19 cellular contexts compared by ENCODE assay signal in genomic region chr16:75387951-75388350, GRCh38. TPM values are rescaled to one million over a fixed set of nuclear protein-coding genes. Genes with fewer than 3 reads are reported as not detected.
DNase-seq lines count a peak whose midpoint lies in the region; ATAC-seq, FAIRE-seq and TF ChIP-seq lines count a peak whose summit lies in the region.
"Had no signal": no experiment of that assay in that cellular context is flagged by ENCODE, and none has a peak within 500 bp of the region (broad histone marks: within the 10 kb centered on the region; RNA-seq: fewer than 3 reads in every experiment).

No MANE protein-coding gene starts in this region.

- BruUV-seq in K562 (replicated peaks; lab: Mats Ljungman, UMichigan): no TSS peak

- no peak for TF ChIP-seq EP300 in K562 (IDR thresholded peaks at IDR 0.05; ENCODE audit: low read length)

- H4K20me1 ChIP-seq in K562 (replicated peaks; ENCODE audit: control insufficient read depth, insufficient read depth, low read length) (no peaks in the 10 kb centered on the region), hepatocyte (ENCODE audit: insufficient read depth, poor library complexity, severe bottlenecking) (no peaks in the 10 kb centered on the region)

- POLR2A ChIA-PET in K562 (lab: Yijun Ruan, JAX): no interaction called here

- no peak for TF ChIP-seq RAD21 in K562 (CRISPR knock-in tag; conservative IDR thresholded peaks at IDR 0.05 in 1 of 2, IDR thresholded peaks at IDR 0.05 in 1 of 2)

- CTCF ChIA-PET in K562 (lab: Yijun Ruan, JAX; ENCODE audit: low intra/inter-chr PET ratio): interaction anchor here (1.3 kb wide), 1 partner anchor 188 kb away, joined by 3 read pairs; no protein-coding TSS in a partner anchor

- H3K9me3 ChIP-seq in left ventricle myocardium inferior (replicated peaks) (no peaks in the 10 kb centered on the region), K562 (replicated peaks; ENCODE audit: control insufficient read depth, insufficient read depth, low read depth, low read length) (no peaks in the 10 kb centered on the region), hepatocyte (ENCODE audit: low read depth) (no peaks in the 10 kb centered on the region), uterus (no peaks in the 10 kb centered on the region)
- H3K9me3 ChIP-seq: Caco-2, HAP-1 had no signal

- H2AFZ ChIP-seq in K562 (ENCODE audit: low read depth, low read length) (no peak overlapping the region), hepatocyte (no peak overlapping the region)

- H3K4me1 ChIP-seq in left ventricle myocardium inferior (peaks cover 48% of the 10 kb centered on the region), K562 (replicated peaks in 1 of 2; ENCODE audit: control insufficient read depth in 2 of 2, insufficient read depth in 2 of 2, low read length in 2 of 2) (peaks cover 0 to 3% of the 10 kb centered on the region in 2 experiments; a peak in 1 of 5 replicates), hepatocyte (ENCODE audit: insufficient read depth) (peaks cover 17% of the 10 kb centered on the region), uterus (peaks cover 0 to 6% of the 10 kb centered on the region in 2 donors)
- H3K4me1 ChIP-seq: Caco-2, HAP-1 had no signal

- H3K4me3 ChIP-seq in left ventricle myocardium inferior (no peak overlapping the region), K562 (no peak overlapping the region), hepatocyte (no peak overlapping the region), uterus (no peak overlapping the region)
- H3K4me3 ChIP-seq: HAP-1 had no signal

- H3K4me2 ChIP-seq in K562 (ENCODE audit: insufficient read depth, low read length) (no peak overlapping the region), hepatocyte (no peak overlapping the region)

- ATAC-seq in left cardiac atrium (no peak), K562 (no peak)

- no peak for TF ChIP-seq POLR2A in K562 (conservative IDR thresholded peaks at IDR 0.05)
- TF ChIP-seq POLR2A in uterus (IDR thresholded peaks at IDR 0.05): no peak

- intact Hi-C loops in left ventricle myocardium inferior (cut with micrococcal nuclease) (loop anchor here (5.0 kb wide), 1 partner anchor 156 kb away; no protein-coding TSS in a partner anchor), left cardiac atrium (cut with DNase I) (loop anchor here (5.0 kb wide), 3 partner anchors 81 to 191 kb away; no protein-coding TSS in a partner anchor), K562 (cut with micrococcal nuclease) (loop anchor here (5.0 kb wide), 1 partner anchor 136 kb away; the partner anchor contains the start of gene BCAR1), uterus (cut with DNase I; ENCODE audit: low total_unique reads) (loop anchor here (5.0 kb wide), 2 partner anchors 136 to 151 kb away; partner anchors contain the start of gene BCAR1)

- TF ChIP-seq CTCF in left ventricle myocardium inferior (IDR thresholded peaks at IDR 0.05; ENCODE audit: borderline replicate concordance) (no peak), K562 (IDR thresholded peaks at IDR 0.05 in 2 of 3, conservative IDR thresholded peaks at IDR 0.05 in 1 of 3; ENCODE audit: insufficient read depth in 2 of 3, low read depth in 1 of 3, low read length in 3 of 3) (no peak), hepatocyte (IDR thresholded peaks at IDR 0.05; ENCODE audit: poor library complexity) (no peak), uterus (IDR thresholded peaks at IDR 0.05) (no peak)

- in situ Hi-C loops in K562 (cut with MboI): loop anchor here (5.0 kb wide), 1 partner anchor 186 kb away; no protein-coding TSS in a partner anchor

- H3K79me2 ChIP-seq in K562 (ENCODE audit: control insufficient read depth, insufficient read depth, low read length) (no peaks in the 10 kb centered on the region), hepatocyte (peaks cover 2% of the 10 kb centered on the region)

- no peak overlapping the region for H3K9ac ChIP-seq in K562 (ENCODE audit: insufficient read depth in 1 of 2, low read depth in 2 of 2, low read length in 2 of 2)

- H3K36me3 ChIP-seq in left ventricle myocardium inferior (peaks cover 23% of the 10 kb centered on the region), K562 (ENCODE audit: control insufficient read depth, insufficient read depth, low read length) (peaks cover 44% of the 10 kb centered on the region), hepatocyte (replicated peaks; ENCODE audit: insufficient read depth, low read depth) (no peaks in the 10 kb centered on the region), uterus (no peaks in the 10 kb centered on the region)

- FAIRE-seq in K562 (lab: Jason Lieb, UNC): no peak
- FAIRE-seq: G401.6, GM12892, H54 had no signal

- peak overlapping the region; percentile 56 for H3K27ac ChIP-seq in left ventricle myocardium inferior (replicated peaks)
- H3K27ac ChIP-seq in K562 (ENCODE audit: extremely low read depth, low read depth, low read length): no peak overlapping the region
- H3K27ac ChIP-seq in hepatocyte: peak overlapping the region; percentile 68
- H3K27ac ChIP-seq in uterus: peak overlapping the region; percentile 41 to 71

- H3K27me3 ChIP-seq in left ventricle myocardium inferior (ENCODE audit: low read depth) (no peaks in the 10 kb centered on the region), K562 (ENCODE audit: control insufficient read depth in 2 of 2, insufficient read depth in 2 of 2, low read length in 2 of 2) (no peaks in the 10 kb centered on the region), hepatocyte (no peaks in the 10 kb centered on the region), uterus (no peaks in the 10 kb centered on the region)

- no peak for DNase-seq in left ventricle myocardium inferior
- DNase-seq in left cardiac atrium: no peak
- no peak for DNase-seq in K562 (ENCODE audit: extremely low read depth in 1 of 4, low spot score in 3 of 4)
- no peak for DNase-seq in hepatocyte (ENCODE audit: low spot score)
- no peak for DNase-seq in uterus
- no peak for DNase-seq in SIG-M5 treated with dmso at 0.1 percent for 504 hours (lab: John Stamatoyannopoulos, UW; ENCODE audit: unreplicated experiment)
- no peak for DNase-seq in stimulated activated naive CD4-positive, alpha-beta T cell treated with Interleukin-2 at 50 U/mL for 16 hours (lab: John Stamatoyannopoulos, UW)
- no peak for DNase-seq in MV-4-11 (lab: John Stamatoyannopoulos, UW)
- DNase-seq: C1 segment of cervical spinal cord; Caco-2; CD4-positive, alpha-beta memory T cell; DMS153; DND-41; GOT3; HFFc6 had no signal

- no peaks in the 10 kb centered on the region for H3K9me1 ChIP-seq in K562 (ENCODE audit: control insufficient read depth, insufficient read depth, low read length)

- no peaks in the 10 kb centered on the region for H3K9me2 ChIP-seq in hepatocyte (replicated peaks; ENCODE audit: insufficient read depth)

- WGBS in K562 (ENCODE audit: insufficient coverage, low coverage, missing lambda C conversion rate): 63% methylated on average over 4 of the region's 4 CpGs
- 97% methylated on average over 4 of the region's 4 CpGs for WGBS in hepatocyte (ENCODE audit: low lambda C conversion rate, missing lambda C conversion rate)

TF ChIP-seq in K562, 482 proteins besides CTCF, POLR2A, EP300 and RAD21:
- TF ChIP-seq BCOR (IDR thresholded peaks at IDR 0.05) (peak; percentile 67; the same call in 1 of the 2 replicates), PHB (CRISPR knock-in tag; IDR thresholded peaks at IDR 0.05) (no peak), PURB (CRISPR knock-in tag; IDR thresholded peaks at IDR 0.05; ENCODE audit: low read depth) (no peak), ZNF785 (CRISPR knock-in tag; IDR thresholded peaks at IDR 0.05) (no peak), ZFX (CRISPR knock-in tag; IDR thresholded peaks at IDR 0.05) (no peak), ZNF324 (CRISPR knock-in tag; IDR thresholded peaks at IDR 0.05) (no peak), STAT5B (CRISPR knock-in tag; IDR thresholded peaks at IDR 0.05) (no peak), DNMT1 (IDR thresholded peaks at IDR 0.05) (no peak), PTBP1 (IDR thresholded peaks at IDR 0.05; ENCODE audit: low read depth, low read length) (0 out of 2 replicates have a peak, but pooled peaks have one; percentile 34), KDM1A (IDR thresholded peaks at IDR 0.05) (peak; percentile 18 to 48; a peak in 3 of 4 replicates), MXI1 (IDR thresholded peaks at IDR 0.05; ENCODE audit: low read depth, low read length) (no peak), RCOR1 (IDR thresholded peaks at IDR 0.05; ENCODE audit: borderline replicate concordance in 1 of 2, low read depth in 2 of 2, low read length in 2 of 2) (0 out of 4 replicates have a peak, but pooled peaks of 1 of the 2 experiments have one; percentile 32), RBM25 (IDR thresholded peaks at IDR 0.05; ENCODE audit: low read depth, low read length, severe bottlenecking) (peak; percentile 92), MECOM (CRISPR knock-in tag; IDR thresholded peaks at IDR 0.05) (no peak), ADNP (tag; IDR thresholded peaks at IDR 0.05) (peak; percentile 70; the same call in 1 of the 2 replicates)

RNA-seq across cellular contexts. Expression of gene CFDP1, which starts 45.4 kb away (rescaled TPM):
- total RNA-seq in left ventricle myocardium inferior (24.9 TPM), left cardiac atrium (10 to 100 TPM; 31.3 to 32.7 TPM), K562 (2014; rRNA removed) (40.0 and 43.7 TPM in 2 replicates), K562 (2014; rRNA removed; fragmentation: Illumina TruSeq; extraction: Trizol) (70.4 and 73.6 TPM in 2 replicates), K562 (2015; rRNA removed; fragmentation: Illumina TruSeq; extraction: Trizol) (76.7 and 77.1 TPM in 2 replicates), K562 (2021) (30.3 and 31.5 TPM in 2 replicates), hepatocyte (106 and 116 TPM in 2 replicates), uterus (10 to 100 TPM; 22.3 to 90.8 (median 73.4) TPM)
- total RNA-seq in K562 (2011; cell fraction: chromatin; rRNA removed; ENCODE audit: low replicate concordance): 50.7 and 123 TPM in 2 replicates
- 30.4 and 36.8 TPM in 2 replicates for total RNA-seq in K562 (2011; cell fraction: nucleolus; rRNA removed)
- total RNA-seq in K562 (2011; cell fraction: nucleoplasm; rRNA removed): 80.4 and 108 TPM in 2 replicates
- polyA plus RNA-seq in K562 (2011; rRNA removed) (29.2 and 44.3 TPM in 2 replicates), K562 (2014; fragmentation: Illumina TruSeq; extraction: Trizol) (61.1 and 78.4 TPM in 2 replicates), K562 (2014; fragmentation: Nextera tagmentation; extraction: Ambion mirVana) (10 to 100 TPM; 33.4 to 61.7 TPM), K562 (2014; rRNA removed) (57.5 and 65.0 TPM in 2 replicates), hepatocyte (97.1 and 114 TPM in 2 replicates)
- 6.2 and 13.8 TPM in 2 replicates for polyA plus RNA-seq in K562 (2011; cell fraction: cytosol; rRNA removed)
- polyA plus RNA-seq in K562 (2011; cell fraction: nucleus; rRNA removed): 10.1 and 10.6 TPM in 2 replicates
- 33.8 and 53.4 TPM in 2 replicates for polyA plus RNA-seq in K562 (2012)
- polyA minus RNA-seq in K562 (2011; rRNA and poly(A)+ RNA removed): 40.5 and 47.0 TPM in 2 replicates
- polyA minus RNA-seq in K562 (2011; cell fraction: cytosol; rRNA and poly(A)+ RNA removed): 7.4 and 16.0 TPM in 2 replicates
- polyA minus RNA-seq in K562 (2011; cell fraction: nucleus; rRNA and poly(A)+ RNA removed): 16.4 and 24.8 TPM in 2 replicates
